ENCODE assay signal across 8 cellular contexts in the genomic region with DNA sequence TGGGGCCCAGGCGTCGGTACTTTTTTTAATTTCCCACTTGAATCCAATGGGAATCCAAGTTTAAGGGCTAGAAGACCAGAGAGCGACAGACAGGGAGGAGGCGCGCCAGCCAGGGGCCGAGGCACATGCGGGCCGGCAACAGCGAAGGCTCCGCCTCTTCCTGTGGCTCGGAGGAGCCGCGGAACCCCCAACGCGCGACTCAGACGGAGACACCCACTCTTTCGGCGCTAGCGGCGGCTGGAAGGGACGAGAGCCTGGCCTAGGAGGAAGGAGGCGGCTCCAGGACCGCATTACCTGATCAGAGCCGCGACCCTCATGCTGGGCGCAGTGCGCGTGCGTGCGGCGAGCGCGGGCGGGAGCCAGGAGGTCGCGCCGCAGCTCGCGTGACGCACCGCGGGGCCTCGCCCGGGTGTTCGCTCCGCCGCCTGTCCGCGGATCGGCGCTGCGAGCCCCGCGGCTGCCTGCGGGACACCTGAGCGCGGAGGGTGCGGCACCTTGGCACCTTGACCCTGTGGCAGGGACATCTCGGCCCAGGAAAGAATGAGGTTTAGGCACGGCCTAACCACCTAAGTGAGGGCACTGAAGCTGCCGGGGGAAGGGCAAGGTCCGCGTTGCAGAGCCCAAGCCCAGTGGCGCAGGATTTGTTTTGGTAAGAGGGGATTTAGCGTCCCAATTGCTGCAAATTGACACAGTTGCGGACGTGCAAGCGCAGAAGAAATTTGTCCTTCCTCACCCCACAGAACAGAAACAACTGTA. TPM values are rescaled to one million over a fixed set of nuclear protein-coding genes. Genes with fewer than 3 reads are reported as not detected.
DNase-seq lines count a peak whose midpoint lies in the region; ATAC-seq, FAIRE-seq and TF ChIP-seq lines count a peak whose summit lies in the region.

A gene with protein sequence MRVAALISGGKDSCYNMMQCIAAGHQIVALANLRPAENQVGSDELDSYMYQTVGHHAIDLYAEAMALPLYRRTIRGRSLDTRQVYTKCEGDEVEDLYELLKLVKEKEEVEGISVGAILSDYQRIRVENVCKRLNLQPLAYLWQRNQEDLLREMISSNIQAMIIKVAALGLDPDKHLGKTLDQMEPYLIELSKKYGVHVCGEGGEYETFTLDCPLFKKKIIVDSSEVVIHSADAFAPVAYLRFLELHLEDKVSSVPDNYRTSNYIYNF (minus strand): TSS at position 341 of the 756 bp plus-strand sequence. CDS start 24 bp downstream, at position 317.

- no peaks in the 10 kb centered on the region for H3K36me3 ChIP-seq in uterus

- H3K9me3 ChIP-seq in right cardiac atrium (ENCODE audit: control insufficient read depth, low read length) (no peaks in the 10 kb centered on the region), uterus (no peaks in the 10 kb centered on the region)

- WGBS in right cardiac atrium, result under 1% methylated on average over 69 of the region's 69 CpGs

- peak; percentile 44 for DNase-seq in GM12892 (ENCODE audit: insufficient read length)
- peak; percentile 71 for DNase-seq in NCI-H1105 treated with DMSO at 0.1 percent for 48 hours (lab: John Stamatoyannopoulos, UW)
- DNase-seq in amniotic stem cell (lab: John Stamatoyannopoulos, UW), result peak; percentile 73
- peak; percentile 91 to 96 (median 96) for DNase-seq in right cardiac atrium
- peak; percentile 74 for DNase-seq in putamen (ENCODE audit: low spot score)
- peak; percentile 81 for DNase-seq in uterus

- TF ChIP-seq POLR2A in GM12892 (IDR thresholded peaks at IDR 0.05; ENCODE audit: low read depth, low read length), result peak; percentile 82; the same call in 1 of the 2 replicates
- TF ChIP-seq POLR2A in uterus (IDR thresholded peaks at IDR 0.05), result peak in 1 of 2 donors; percentile 84

- FAIRE-seq in GM12892 (lab: Jason Lieb, UNC), result peak; percentile 96

- H3K4me3 ChIP-seq in right cardiac atrium (ENCODE audit: low read length), result peak within 1 kb of the TSS; percentile 57
- peak within 1 kb of the TSS; percentile 39 to 85 for H3K4me3 ChIP-seq in uterus

- peak in 1 of 4 experiments; percentile 30 for TF ChIP-seq CTCF in uterus (IDR thresholded peaks at IDR 0.05)

- ATAC-seq in HG02678 (IDR thresholded peaks at IDR 0.05; ENCODE audit: unreplicated experiment), result peak; percentile 91
- peak; percentile 97 for ATAC-seq in right cardiac atrium

- H3K4me1 ChIP-seq in right cardiac atrium (ENCODE audit: control insufficient read depth, insufficient read depth, low read length), result no peaks in the 10 kb centered on the region
- no peaks in the 10 kb centered on the region for H3K4me1 ChIP-seq in uterus

- H3K27ac ChIP-seq in right cardiac atrium (ENCODE audit: low read length) (peak within 1 kb of the TSS; percentile 98), uterus (peak within 1 kb of the TSS; percentile 92 to 99)

- intact Hi-C loops in T-helper 1 cell treated with Interleukin-12 subunit alpha and Interleukin-12 subunit beta and Interleukin-4 antibody, amounts not matched to agents 30 ng/mL and 1 ng/mL, for 36 hours (cut with micrococcal nuclease), result loop anchor here (1.0 to 5.0 kb wide), 5 partner anchors 27 to 1509 kb away; a partner anchor contains a TSS
- intact Hi-C loops in right cardiac atrium (cut with DNase I), result loop anchor here in 2 of 4 donors (5.0 to 10.0 kb wide), 2 partner anchors 121 to 139 kb away; no protein-coding TSS in a partner anchor
- intact Hi-C loops in uterus (cut with DNase I; ENCODE audit: low total_unique reads), result no loop called here

- H3K27me3 ChIP-seq in right cardiac atrium (ENCODE audit: control insufficient read depth, insufficient read depth) (no peaks in the 10 kb centered on the region), uterus (no peaks in the 10 kb centered on the region)

RNA-seq across cellular contexts. Expression of the gene that starts here (rescaled TPM):
- 21.2 TPM for polyA plus RNA-seq in GM12892 (2012; ENCODE audit: missing spikeins)
- total RNA-seq in T-helper 1 cell treated with Interleukin-12 subunit alpha and Interleukin-12 subunit beta and Interleukin-4 antibody, amounts not matched to agents 30 ng/mL and 1 ng/mL, for 36 hours, result 14.8 and 16.9 TPM in 2 replicates
- total RNA-seq in right cardiac atrium, result 10 to 100 TPM; 12.0 to 19.7 (median 15.6) TPM
- polyA plus RNA-seq in right cardiac atrium, result 7.6 TPM
- total RNA-seq in uterus, result 100 to 1,000 TPM in 1 of 4 donors, 10 to 100 TPM in 3; 19.0 to 169 (median 36.2) TPM

Comparison
In these comparisons a context has a peak if more than half of its experiments do, and no peak if none do; other contexts are left out.
1. Peak in every context shown above with its lines: DNase-seq, ATAC-seq, H3K4me3 ChIP-seq and H3K27ac ChIP-seq.
2. DNase-seq: peak in every context shown above with its lines; median percentile 96 in right cardiac atrium; 81 in uterus; 74 in putamen; 73 in amniotic stem cell; 71 in NCI-H1105 treated with DMSO at 0.1 percent for 48 hours; 44 in GM12892.